Comparison of ENCODE assay signal across 1 cellular context in the genomic region with DNA sequence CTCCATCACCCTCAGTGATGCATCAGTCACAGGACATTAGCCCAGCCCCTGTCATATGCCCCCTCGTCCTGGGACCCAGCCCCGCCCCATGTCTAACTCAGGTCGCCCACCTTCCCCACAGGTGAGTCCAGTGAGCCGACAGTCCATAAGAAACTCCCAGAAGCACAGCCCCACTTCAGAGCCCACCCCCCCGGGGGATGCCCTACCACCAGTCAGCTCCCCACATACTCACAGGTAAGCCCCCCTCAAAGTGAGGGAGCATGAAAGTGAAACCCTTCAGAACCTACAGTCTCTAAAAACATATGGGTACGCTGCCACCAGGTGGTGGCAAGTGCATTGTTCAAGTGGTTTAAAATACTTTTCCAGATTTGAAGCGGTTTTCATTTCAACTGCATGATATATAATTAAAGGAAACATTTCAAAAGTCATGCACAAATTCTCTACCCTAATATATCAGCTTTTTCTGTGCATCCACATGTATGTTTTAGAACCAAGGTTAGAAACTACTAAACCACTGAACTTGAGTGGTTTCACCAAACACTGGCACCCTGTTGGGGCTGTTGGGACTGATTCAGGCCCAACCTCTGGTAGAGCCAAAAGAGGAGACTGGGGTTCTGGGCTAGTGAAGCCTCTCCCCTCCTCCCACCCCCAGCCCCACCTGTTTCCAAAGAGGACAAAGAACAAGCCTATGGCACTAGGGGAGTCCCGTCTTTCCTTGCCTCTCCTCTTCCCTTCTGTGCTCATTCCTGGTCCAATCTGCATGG.
TF ChIP-seq lines count a peak whose summit lies in the region.

No MANE protein-coding gene starts in this region.

TF ChIP-seq in IMR-90, 13 proteins besides CTCF, POLR2A, EP300 and RAD21:
- TF ChIP-seq RFX5 (IDR thresholded peaks at IDR 0.05; ENCODE audit: low read depth, low read length) (no peak), SMC3 (IDR thresholded peaks at IDR 0.05; ENCODE audit: low read depth, low read length) (peak; percentile 71)
TF ChIP-seq in IMR-90: peak in this region for 1.
